In genomic region chr9:135045264-135046155, GRCh38 we compare ENCODE assay signal across 20 cellular contexts. TPM values are rescaled to one million over a fixed set of nuclear protein-coding genes. Genes with fewer than 3 reads are reported as not detected.
"Had no signal": no experiment of that assay in that cellular context is flagged by ENCODE, and none has a peak within 500 bp of the region (broad histone marks: within the 10 kb centered on the region; RNA-seq: fewer than 3 reads in every experiment).

No MANE protein-coding gene starts in this region.

- H3K4me1 ChIP-seq: gastrocnemius medialis, heart right ventricle, right atrium auricular region had no signal

- DNase-seq: activated CD4-positive, alpha-beta T cell treated with anti-CD3 and anti-CD28 coated beads for 36 hours; activated CD8-positive, alpha-beta T cell treated with anti-CD3 and anti-CD28 coated beads, Interleukin-2, amount 10 ng/mL, durations not matched to agents 7 days and 5 days; activated naive CD4-positive, alpha-beta T cell treated with Interleukin-2 at 50 U/mL for 16 hours; activated T-cell treated with anti-CD3 and anti-CD28 coated beads for 4 hours; anterior cingulate cortex; brain microvascular endothelial cell; cerebellar nuclear complex; effector memory CD8-positive, alpha-beta T cell; gastrocnemius medialis; heart right ventricle; left cardiac atrium; naive B cell; stimulated activated CD4-positive, alpha-beta T cell treated with anti-CD3 and anti-CD28 coated beads, Interleukin-4, amount 100 ng/mL, for 24 hours; stimulated activated naive CD4-positive, alpha-beta T cell treated with Interleukin-2 at 50 U/mL for 16 hours; T-cell; WERI-Rb-1 had no signal

- ATAC-seq: activated CD4-positive, alpha-beta T cell treated with anti-CD3 and anti-CD28 coated beads for 36 hours; activated CD8-positive, alpha-beta T cell treated with anti-CD3 and anti-CD28 coated beads, Interleukin-2, amount 10 ng/mL, durations not matched to agents 7 days and 5 days; activated T-helper 17 cell treated with anti-CD3 and anti-CD28 coated beads, Interleukin-2, amount 50 U/mL, for 72 hours; effector memory CD8-positive, alpha-beta T cell; gastrocnemius medialis; heart right ventricle; left cardiac atrium; T-cell had no signal

- H3K36me3 ChIP-seq: brain microvascular endothelial cell, gastrocnemius medialis, heart right ventricle, right atrium auricular region, WERI-Rb-1 had no signal

- H3K27me3 ChIP-seq: brain microvascular endothelial cell, right atrium auricular region had no signal

- H3K9me3 ChIP-seq: gastrocnemius medialis, heart right ventricle, right atrium auricular region had no signal

- H3K27ac ChIP-seq: brain microvascular endothelial cell, gastrocnemius medialis, heart right ventricle, right atrium auricular region, skin epidermis, WERI-Rb-1 had no signal

- H3K4me3 ChIP-seq: gastrocnemius medialis, heart right ventricle, right atrium auricular region, skin epidermis had no signal

RNA-seq across cellular contexts. Expression of gene OLFM1, which starts 42.0 kb away (rescaled TPM):
- total RNA-seq: activated CD4-positive, alpha-beta T cell treated with anti-CD3 and anti-CD28 coated beads for 36 hours; activated CD8-positive, alpha-beta T cell treated with anti-CD3 and anti-CD28 coated beads, Interleukin-2, amount 10 ng/mL, durations not matched to agents 7 days and 5 days; epithelial cell of proximal tubule had no signal
